25 cellular contexts compared by ENCODE assay signal in the genomic region with DNA sequence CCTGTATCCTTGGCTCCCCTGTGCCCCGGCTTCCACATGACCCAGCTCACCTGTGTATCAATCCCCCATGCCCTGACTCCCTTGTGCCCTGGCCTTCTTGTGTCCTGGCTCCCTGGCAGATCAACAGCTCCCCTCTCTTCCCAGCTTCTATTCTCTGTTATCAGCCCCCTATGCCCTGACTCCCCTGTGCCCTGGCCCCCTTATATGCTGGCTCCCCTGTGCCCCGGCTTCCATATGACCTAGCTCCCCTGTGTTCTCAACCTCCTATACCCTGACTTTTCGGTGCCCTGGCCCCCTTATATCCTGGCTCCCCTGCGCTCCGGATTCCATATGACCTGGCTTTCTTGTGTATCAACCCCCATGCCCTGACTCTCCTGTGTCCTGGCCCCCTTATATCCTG.
"Had no signal": no experiment of that assay in that cellular context is flagged by ENCODE, and none has a peak within 500 bp of the region (broad histone marks: within the 10 kb centered on the region; RNA-seq: fewer than 3 reads in every experiment).

No MANE protein-coding gene starts in this region.

- H3K9me3 Mint-ChIP-seq: effector memory CD8-positive, alpha-beta T cell had no signal

- H3K9ac ChIP-seq: parathyroid adenoma had no signal

- H3K4me1 Mint-ChIP-seq: memory B cell; nephron; stimulated activated naive CD8-positive, alpha-beta T cell treated with anti-CD3 and anti-CD28 coated beads, Interleukin-15, amount 100 ng/mL, for 72 hours had no signal

- H3K79me2 ChIP-seq: parathyroid adenoma had no signal

- H3K4me3 Mint-ChIP-seq: effector memory CD8-positive, alpha-beta T cell; memory B cell; nephron; stimulated activated naive CD8-positive, alpha-beta T cell treated with anti-CD3 and anti-CD28 coated beads, Interleukin-15, amount 100 ng/mL, for 72 hours had no signal

- H3K36me3 Mint-ChIP-seq: memory B cell had no signal

- H3K4me3 ChIP-seq: esophagus squamous epithelium, heart right ventricle, lung, right lobe of liver, suprapubic skin, transverse colon, upper lobe of right lung, uterus had no signal

- H3K27me3 ChIP-seq: esophagus squamous epithelium, heart right ventricle, right lobe of liver, suprapubic skin, transverse colon, upper lobe of right lung, uterus had no signal

- H3K4me1 ChIP-seq: heart right ventricle, right lobe of liver, suprapubic skin, transverse colon, upper lobe of right lung, uterus had no signal

- DNase-seq: cortex of kidney; effector memory CD8-positive, alpha-beta T cell; esophagus squamous epithelium; foreskin melanocyte; glutamatergic neuron; heart right ventricle; hippocampal formation; islet precursor cell; right lobe of liver; small intestine; stimulated activated CD4-positive, alpha-beta T cell treated with anti-CD3 and anti-CD28 coated beads, Interleukin-15, amount 100 ng/mL, for 24 hours; stimulated activated CD4-positive, alpha-beta T cell treated with anti-CD3 and anti-CD28 coated beads, Interleukin-2, amount 100 ng/mL, for 48 hours; stimulated activated naive CD4-positive, alpha-beta T cell; stimulated activated naive CD8-positive, alpha-beta T cell treated with anti-CD3 and anti-CD28 coated beads, Interleukin-15, amount 100 ng/mL, for 72 hours; transverse colon; upper lobe of right lung; uterus had no signal

- H3K27ac ChIP-seq: esophagus squamous epithelium, heart right ventricle, neutrophil, parathyroid adenoma, right lobe of liver, suprapubic skin, transverse colon, upper lobe of right lung, uterus had no signal

- H3K27me3 Mint-ChIP-seq: progenitor cell of endocrine pancreas had no signal

- ATAC-seq: effector memory CD8-positive, alpha-beta T cell; stimulated activated naive CD8-positive, alpha-beta T cell treated with anti-CD3 and anti-CD28 coated beads, Interleukin-15, amount 100 ng/mL, for 72 hours; upper lobe of right lung had no signal

- FAIRE-seq: endometrium, small intestine had no signal

- H3K36me3 ChIP-seq: neutrophil, right lobe of liver, suprapubic skin, transverse colon, upper lobe of right lung, uterus had no signal

- H3K9me3 ChIP-seq: neutrophil, right lobe of liver, upper lobe of right lung, uterus had no signal

- H3K27ac Mint-ChIP-seq: effector memory CD8-positive, alpha-beta T cell; memory B cell; nephron had no signal
